1 cellular context compared by ENCODE assay signal in the genomic region with DNA sequence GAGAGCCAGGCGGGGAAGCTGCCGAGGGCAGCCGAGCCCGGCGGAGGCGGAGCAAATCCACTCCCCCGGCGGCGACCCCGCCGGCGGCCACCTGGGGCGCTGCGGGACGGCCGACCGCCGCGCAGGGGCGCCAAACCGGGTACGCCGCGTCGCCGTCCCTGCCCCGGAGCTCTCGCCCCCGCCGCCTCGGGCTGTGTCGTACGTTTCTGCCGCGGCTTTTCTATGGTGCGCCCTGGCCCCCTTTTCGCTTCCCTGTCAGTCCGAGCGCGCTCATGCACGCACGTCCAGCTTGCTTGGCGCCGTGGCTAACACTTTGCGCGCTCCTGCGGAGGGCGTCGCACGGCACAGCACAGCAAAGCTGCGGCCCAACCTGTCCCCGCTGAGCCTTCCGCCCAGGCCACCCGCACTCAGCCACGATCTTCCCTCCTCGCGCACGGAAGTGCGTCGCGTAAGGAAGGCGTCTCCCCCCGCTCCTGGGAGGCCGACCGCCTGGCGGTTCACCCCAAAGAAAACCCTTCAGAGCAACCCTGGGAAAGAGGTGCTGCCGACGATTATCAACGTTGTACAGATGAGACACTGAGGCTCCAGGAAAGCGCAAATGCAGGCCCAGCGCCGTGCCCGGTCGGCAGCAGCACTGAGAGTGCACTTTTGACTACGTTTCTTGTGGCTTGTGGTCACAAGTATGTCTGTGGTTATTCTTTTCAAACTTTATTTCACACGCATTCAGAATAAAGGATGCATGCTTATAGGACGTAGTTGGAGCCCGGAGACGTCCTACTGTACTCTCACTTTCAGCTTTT.
TF ChIP-seq lines count a peak whose summit lies in the region.

A gene (minus strand): TSS at position 48 of the 800 bp plus-strand sequence. CDS start 1,857 bp downstream, outside the sequence.

TF ChIP-seq in HEK293, 187 proteins besides CTCF, POLR2A, EP300 and RAD21 (continued from another document and continues in another):
- TF ChIP-seq, protein P1, sequence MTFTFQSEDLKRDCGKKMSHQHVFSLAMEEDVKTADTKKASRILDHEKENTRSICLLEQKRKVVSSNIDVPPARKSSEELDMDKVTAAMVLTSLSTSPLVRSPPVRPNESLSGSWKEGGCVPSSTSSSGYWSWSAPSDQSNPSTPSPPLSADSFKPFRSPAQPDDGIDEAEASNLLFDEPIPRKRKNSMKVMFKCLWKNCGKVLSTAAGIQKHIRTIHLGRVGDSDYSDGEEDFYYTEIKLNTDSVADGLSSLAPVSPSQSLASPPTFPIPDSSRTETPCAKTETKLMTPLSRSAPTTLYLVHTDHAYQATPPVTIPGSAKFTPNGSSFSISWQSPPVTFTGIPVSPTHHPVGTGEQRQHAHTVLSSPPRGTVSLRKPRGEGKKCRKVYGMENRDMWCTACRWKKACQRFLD (tag by site-specific recombination; IDR thresholded peaks at IDR 0.05), result no peak
- no peak for TF ChIP-seq ZNF707 (tag by site-specific recombination; IDR thresholded peaks at IDR 0.05)
- no peak for TF ChIP-seq ZNF175 (tag by site-specific recombination; IDR thresholded peaks at IDR 0.05)
- no peak for TF ChIP-seq ZNF560 (tag by site-specific recombination; IDR thresholded peaks at IDR 0.05; ENCODE audit: borderline replicate concordance)
- no peak for TF ChIP-seq ZNF140 (tag by site-specific recombination; IDR thresholded peaks at IDR 0.05)
- TF ChIP-seq ZNF138 (tag by site-specific recombination; IDR thresholded peaks at IDR 0.05; ENCODE audit: borderline replicate concordance), result no peak
- TF ChIP-seq ZNF658 (tag by site-specific recombination; IDR thresholded peaks at IDR 0.05), result no peak
- no peak for TF ChIP-seq HOXC10 (CRISPR knock-in tag; IDR thresholded peaks at IDR 0.05)
- TF ChIP-seq, protein P2, sequence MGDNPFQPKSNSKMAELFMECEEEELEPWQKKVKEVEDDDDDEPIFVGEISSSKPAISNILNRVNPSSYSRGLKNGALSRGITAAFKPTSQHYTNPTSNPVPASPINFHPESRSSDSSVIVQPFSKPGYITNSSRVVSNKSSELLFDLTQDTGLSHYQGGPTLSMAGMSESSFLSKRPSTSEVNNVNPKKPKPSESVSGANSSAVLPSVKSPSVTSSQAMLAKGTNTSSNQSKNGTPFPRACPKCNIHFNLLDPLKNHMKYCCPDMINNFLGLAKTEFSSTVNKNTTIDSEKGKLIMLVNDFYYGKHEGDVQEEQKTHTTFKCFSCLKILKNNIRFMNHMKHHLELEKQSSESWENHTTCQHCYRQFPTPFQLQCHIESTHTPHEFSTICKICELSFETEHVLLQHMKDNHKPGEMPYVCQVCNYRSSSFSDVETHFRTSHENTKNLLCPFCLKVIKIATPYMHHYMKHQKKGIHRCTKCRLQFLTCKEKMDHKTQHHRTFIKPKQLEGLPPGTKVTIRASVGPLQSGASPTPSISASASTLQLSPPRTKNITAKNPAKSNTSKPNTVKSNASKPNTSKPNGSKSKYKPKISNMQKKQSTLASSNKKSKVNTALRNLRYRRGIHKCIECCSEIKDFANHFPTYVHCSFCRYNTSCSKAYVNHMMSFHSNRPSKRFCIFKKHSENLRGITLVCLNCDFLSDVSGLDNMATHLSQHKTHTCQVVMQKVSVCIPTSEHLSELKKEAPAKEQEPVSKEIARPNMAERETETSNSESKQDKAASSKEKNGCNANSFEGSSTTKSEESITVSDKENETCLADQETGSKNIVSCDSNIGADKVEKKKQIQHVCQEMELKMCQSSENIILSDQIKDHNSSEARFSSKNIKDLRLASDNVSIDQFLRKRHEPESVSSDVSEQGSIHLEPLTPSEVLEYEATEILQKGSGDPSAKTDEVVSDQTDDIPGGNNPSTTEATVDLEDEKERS (tag by site-specific recombination; IDR thresholded peaks at IDR 0.05), result no peak
- TF ChIP-seq ZNF777 (tag by site-specific recombination; IDR thresholded peaks at IDR 0.05; ENCODE audit: borderline replicate concordance), result no peak; the same call in 1 of the 2 replicates
- TF ChIP-seq, protein P3, sequence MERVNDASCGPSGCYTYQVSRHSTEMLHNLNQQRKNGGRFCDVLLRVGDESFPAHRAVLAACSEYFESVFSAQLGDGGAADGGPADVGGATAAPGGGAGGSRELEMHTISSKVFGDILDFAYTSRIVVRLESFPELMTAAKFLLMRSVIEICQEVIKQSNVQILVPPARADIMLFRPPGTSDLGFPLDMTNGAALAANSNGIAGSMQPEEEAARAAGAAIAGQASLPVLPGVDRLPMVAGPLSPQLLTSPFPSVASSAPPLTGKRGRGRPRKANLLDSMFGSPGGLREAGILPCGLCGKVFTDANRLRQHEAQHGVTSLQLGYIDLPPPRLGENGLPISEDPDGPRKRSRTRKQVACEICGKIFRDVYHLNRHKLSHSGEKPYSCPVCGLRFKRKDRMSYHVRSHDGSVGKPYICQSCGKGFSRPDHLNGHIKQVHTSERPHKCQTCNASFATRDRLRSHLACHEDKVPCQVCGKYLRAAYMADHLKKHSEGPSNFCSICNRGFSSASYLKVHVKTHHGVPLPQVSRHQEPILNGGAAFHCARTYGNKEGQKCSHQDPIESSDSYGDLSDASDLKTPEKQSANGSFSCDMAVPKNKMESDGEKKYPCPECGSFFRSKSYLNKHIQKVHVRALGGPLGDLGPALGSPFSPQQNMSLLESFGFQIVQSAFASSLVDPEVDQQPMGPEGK (tag by site-specific recombination; IDR thresholded peaks at IDR 0.05), result peak; percentile 97
- TF ChIP-seq ZNF768 (tag by site-specific recombination; IDR thresholded peaks at IDR 0.05), result no peak; the same call in 1 of the 2 replicates
- no peak for TF ChIP-seq ZNF48 (tag by site-specific recombination; IDR thresholded peaks at IDR 0.05)
- TF ChIP-seq, protein P4, sequence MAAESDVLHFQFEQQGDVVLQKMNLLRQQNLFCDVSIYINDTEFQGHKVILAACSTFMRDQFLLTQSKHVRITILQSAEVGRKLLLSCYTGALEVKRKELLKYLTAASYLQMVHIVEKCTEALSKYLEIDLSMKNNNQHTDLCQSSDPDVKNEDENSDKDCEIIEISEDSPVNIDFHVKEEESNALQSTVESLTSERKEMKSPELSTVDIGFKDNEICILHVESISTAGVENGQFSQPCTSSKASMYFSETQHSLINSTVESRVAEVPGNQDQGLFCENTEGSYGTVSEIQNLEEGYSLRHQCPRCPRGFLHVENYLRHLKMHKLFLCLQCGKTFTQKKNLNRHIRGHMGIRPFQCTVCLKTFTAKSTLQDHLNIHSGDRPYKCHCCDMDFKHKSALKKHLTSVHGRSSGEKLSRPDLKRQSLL (tag by site-specific recombination; IDR thresholded peaks at IDR 0.05), result no peak
- TF ChIP-seq, protein P5, sequence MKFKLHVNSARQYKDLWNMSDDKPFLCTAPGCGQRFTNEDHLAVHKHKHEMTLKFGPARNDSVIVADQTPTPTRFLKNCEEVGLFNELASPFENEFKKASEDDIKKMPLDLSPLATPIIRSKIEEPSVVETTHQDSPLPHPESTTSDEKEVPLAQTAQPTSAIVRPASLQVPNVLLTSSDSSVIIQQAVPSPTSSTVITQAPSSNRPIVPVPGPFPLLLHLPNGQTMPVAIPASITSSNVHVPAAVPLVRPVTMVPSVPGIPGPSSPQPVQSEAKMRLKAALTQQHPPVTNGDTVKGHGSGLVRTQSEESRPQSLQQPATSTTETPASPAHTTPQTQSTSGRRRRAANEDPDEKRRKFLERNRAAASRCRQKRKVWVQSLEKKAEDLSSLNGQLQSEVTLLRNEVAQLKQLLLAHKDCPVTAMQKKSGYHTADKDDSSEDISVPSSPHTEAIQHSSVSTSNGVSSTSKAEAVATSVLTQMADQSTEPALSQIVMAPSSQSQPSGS (tag by site-specific recombination; IDR thresholded peaks at IDR 0.05; ENCODE audit: low read depth), result no peak
- TF ChIP-seq, protein P6, sequence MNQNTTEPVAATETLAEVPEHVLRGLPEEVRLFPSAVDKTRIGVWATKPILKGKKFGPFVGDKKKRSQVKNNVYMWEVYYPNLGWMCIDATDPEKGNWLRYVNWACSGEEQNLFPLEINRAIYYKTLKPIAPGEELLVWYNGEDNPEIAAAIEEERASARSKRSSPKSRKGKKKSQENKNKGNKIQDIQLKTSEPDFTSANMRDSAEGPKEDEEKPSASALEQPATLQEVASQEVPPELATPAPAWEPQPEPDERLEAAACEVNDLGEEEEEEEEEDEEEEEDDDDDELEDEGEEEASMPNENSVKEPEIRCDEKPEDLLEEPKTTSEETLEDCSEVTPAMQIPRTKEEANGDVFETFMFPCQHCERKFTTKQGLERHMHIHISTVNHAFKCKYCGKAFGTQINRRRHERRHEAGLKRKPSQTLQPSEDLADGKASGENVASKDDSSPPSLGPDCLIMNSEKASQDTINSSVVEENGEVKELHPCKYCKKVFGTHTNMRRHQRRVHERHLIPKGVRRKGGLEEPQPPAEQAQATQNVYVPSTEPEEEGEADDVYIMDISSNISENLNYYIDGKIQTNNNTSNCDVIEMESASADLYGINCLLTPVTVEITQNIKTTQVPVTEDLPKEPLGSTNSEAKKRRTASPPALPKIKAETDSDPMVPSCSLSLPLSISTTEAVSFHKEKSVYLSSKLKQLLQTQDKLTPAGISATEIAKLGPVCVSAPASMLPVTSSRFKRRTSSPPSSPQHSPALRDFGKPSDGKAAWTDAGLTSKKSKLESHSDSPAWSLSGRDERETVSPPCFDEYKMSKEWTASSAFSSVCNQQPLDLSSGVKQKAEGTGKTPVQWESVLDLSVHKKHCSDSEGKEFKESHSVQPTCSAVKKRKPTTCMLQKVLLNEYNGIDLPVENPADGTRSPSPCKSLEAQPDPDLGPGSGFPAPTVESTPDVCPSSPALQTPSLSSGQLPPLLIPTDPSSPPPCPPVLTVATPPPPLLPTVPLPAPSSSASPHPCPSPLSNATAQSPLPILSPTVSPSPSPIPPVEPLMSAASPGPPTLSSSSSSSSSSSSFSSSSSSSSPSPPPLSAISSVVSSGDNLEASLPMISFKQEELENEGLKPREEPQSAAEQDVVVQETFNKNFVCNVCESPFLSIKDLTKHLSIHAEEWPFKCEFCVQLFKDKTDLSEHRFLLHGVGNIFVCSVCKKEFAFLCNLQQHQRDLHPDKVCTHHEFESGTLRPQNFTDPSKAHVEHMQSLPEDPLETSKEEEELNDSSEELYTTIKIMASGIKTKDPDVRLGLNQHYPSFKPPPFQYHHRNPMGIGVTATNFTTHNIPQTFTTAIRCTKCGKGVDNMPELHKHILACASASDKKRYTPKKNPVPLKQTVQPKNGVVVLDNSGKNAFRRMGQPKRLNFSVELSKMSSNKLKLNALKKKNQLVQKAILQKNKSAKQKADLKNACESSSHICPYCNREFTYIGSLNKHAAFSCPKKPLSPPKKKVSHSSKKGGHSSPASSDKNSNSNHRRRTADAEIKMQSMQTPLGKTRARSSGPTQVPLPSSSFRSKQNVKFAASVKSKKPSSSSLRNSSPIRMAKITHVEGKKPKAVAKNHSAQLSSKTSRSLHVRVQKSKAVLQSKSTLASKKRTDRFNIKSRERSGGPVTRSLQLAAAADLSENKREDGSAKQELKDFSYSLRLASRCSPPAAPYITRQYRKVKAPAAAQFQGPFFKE (tag by site-specific recombination; IDR thresholded peaks at IDR 0.05; ENCODE audit: borderline replicate concordance), result no peak
- peak; percentile 82 for TF ChIP-seq ZNF37A (tag by site-specific recombination; IDR thresholded peaks at IDR 0.05)
- no peak for TF ChIP-seq ZNF747 (tag by site-specific recombination; IDR thresholded peaks at IDR 0.05)
- no peak for TF ChIP-seq ZNF311 (tag by site-specific recombination; IDR thresholded peaks at IDR 0.05; ENCODE audit: borderline replicate concordance)
- no peak for TF ChIP-seq ZNF544 (tag by site-specific recombination; IDR thresholded peaks at IDR 0.05)
- no peak for TF ChIP-seq ZNF23 (tag by site-specific recombination; IDR thresholded peaks at IDR 0.05; ENCODE audit: borderline replicate concordance)
- TF ChIP-seq ZNF350 (tag by site-specific recombination; IDR thresholded peaks at IDR 0.05), result no peak
- TF ChIP-seq, protein P7, sequence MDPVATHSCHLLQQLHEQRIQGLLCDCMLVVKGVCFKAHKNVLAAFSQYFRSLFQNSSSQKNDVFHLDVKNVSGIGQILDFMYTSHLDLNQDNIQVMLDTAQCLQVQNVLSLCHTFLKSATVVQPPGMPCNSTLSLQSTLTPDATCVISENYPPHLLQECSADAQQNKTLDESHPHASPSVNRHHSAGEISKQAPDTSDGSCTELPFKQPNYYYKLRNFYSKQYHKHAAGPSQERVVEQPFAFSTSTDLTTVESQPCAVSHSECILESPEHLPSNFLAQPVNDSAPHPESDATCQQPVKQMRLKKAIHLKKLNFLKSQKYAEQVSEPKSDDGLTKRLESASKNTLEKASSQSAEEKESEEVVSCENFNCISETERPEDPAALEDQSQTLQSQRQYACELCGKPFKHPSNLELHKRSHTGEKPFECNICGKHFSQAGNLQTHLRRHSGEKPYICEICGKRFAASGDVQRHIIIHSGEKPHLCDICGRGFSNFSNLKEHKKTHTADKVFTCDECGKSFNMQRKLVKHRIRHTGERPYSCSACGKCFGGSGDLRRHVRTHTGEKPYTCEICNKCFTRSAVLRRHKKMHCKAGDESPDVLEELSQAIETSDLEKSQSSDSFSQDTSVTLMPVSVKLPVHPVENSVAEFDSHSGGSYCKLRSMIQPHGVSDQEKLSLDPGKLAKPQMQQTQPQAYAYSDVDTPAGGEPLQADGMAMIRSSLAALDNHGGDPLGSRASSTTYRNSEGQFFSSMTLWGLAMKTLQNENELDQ (tag by site-specific recombination; IDR thresholded peaks at IDR 0.05; ENCODE audit: low read depth), result no peak
- TF ChIP-seq, protein P8, sequence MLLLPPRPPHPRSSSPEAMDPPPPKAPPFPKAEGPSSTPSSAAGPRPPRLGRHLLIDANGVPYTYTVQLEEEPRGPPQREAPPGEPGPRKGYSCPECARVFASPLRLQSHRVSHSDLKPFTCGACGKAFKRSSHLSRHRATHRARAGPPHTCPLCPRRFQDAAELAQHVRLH (tag by site-specific recombination; IDR thresholded peaks at IDR 0.05), result no peak
- TF ChIP-seq ZNF416 (tag by site-specific recombination; IDR thresholded peaks at IDR 0.05), result no peak
- no peak for TF ChIP-seq ZNF548 (tag by site-specific recombination; IDR thresholded peaks at IDR 0.05)
- peak; percentile 86 for TF ChIP-seq ZBTB8A (tag by site-specific recombination; IDR thresholded peaks at IDR 0.05)
- TF ChIP-seq FEZF1 (tag by site-specific recombination; IDR thresholded peaks at IDR 0.05), result peak; percentile 19; the same call in 1 of the 2 replicates
- no peak for TF ChIP-seq ZNF623 (tag by site-specific recombination; IDR thresholded peaks at IDR 0.05)
- TF ChIP-seq ZBTB7A (tag by site-specific recombination; IDR thresholded peaks at IDR 0.05; ENCODE audit: low read depth), result no peak; the same call in 1 of the 2 replicates
- no peak for TF ChIP-seq PRDM1 (tag by site-specific recombination; IDR thresholded peaks at IDR 0.05)
- TF ChIP-seq ZNF366 (tag by site-specific recombination; conservative IDR thresholded peaks at IDR 0.05), result no peak
- no peak for TF ChIP-seq ZNF248 (tag by site-specific recombination; IDR thresholded peaks at IDR 0.05)
- TF ChIP-seq ZNF660 (tag by site-specific recombination; IDR thresholded peaks at IDR 0.05), result no peak
- TF ChIP-seq ZNF654 (tag by site-specific recombination; IDR thresholded peaks at IDR 0.05; ENCODE audit: low read depth), result no peak
